ENCODE assay signal across 11 cellular contexts in the genomic region with DNA sequence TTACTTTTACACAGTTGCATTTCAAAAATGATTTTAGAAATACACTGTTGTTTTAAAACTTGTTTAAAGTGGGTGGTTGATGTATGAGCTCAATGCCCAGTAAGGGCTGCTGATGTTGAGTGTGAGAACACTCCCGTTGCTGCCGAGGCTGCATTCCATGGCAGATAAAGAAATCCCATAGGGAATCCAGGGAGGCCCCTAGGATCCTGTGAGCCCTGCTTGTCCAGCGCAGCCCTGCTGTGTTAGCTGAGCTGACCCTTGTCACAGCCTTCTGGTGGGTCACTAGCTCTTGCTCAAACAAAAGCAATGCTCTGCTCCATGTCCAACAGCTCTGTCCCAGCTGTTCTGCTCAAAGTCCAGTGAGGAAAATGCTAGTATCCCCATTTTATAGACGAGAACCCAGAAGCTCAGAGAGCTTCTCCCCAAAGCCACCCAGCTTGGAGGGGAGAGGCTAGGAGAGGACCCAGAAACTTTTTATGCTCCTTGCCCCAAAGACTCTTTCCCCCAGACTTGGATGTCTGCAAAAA. TPM values are rescaled to one million over a fixed set of nuclear protein-coding genes. Genes with fewer than 3 reads are reported as not detected.
DNase-seq lines count a peak whose midpoint lies in the region; ATAC-seq and TF ChIP-seq lines count a peak whose summit lies in the region.
"Had no signal": no experiment of that assay in that cellular context is flagged by ENCODE, and none has a peak within 500 bp of the region (broad histone marks: within the 10 kb centered on the region; RNA-seq: fewer than 3 reads in every experiment).

No MANE protein-coding gene starts in this region.

- no peak overlapping the region for H3K14ac ChIP-seq in neuronal stem cell (ENCODE audit: low read length)

- no peak overlapping the region for H4K8ac ChIP-seq in neuronal stem cell (ENCODE audit: low read depth, low read length)

- TF ChIP-seq CTCF in foreskin fibroblast (IDR thresholded peaks at IDR 0.05; ENCODE audit: low read depth, low read length) = no peak

- no CpG with 5 or more reads among the region's 4 CpGs for WGBS in neuronal stem cell (ENCODE audit: extremely low coverage in 2 of 2, insufficient read length in 2 of 2, insufficient replicate concordance in 1 of 2), 2 donors

- H2BK15ac ChIP-seq in neuronal stem cell (ENCODE audit: low read length) = no peak overlapping the region

- DNase-seq in SJCRH30 (peak; percentile 21 to 42), foreskin fibroblast (peak in 1 of 2 donors; percentile 79), neuronal stem cell (ENCODE audit: low spot score) (no peak), NCI-H146 (lab: John Stamatoyannopoulos, UW) (no peak), cerebellar nuclear complex (lab: John Stamatoyannopoulos, UW) (no peak)
- DNase-seq in stimulated activated CD4-positive, alpha-beta T cell treated with anti-CD3 and anti-CD28 coated beads, Interleukin-15, amount 100 ng/mL, for 24 hours = no peak
- DNase-seq: caudate nucleus; Kasumi-1; stimulated activated naive CD4-positive, alpha-beta T cell treated with Interleukin-2 at 50 U/mL for 16 hours had no signal

- H3K27me3 ChIP-seq in BLaER1 treated with 17β-estradiol and CSF1 and Interleukin-3, amounts not matched to agents 10 nM and 100 nM = peaks cover 0 to 6% (median 0%) of the 10 kb centered on the region in 11 experiments; a peak in 3 of 22 replicates
- H3K27me3 ChIP-seq in SJCRH30 = no peaks in the 10 kb centered on the region
- H3K27me3 ChIP-seq in neuronal stem cell (ENCODE audit: control insufficient read depth in 3 of 3, insufficient read depth in 3 of 3, low read depth in 1 of 3, low read length in 3 of 3) = peaks cover 0 to 11% (median 0%) of the 10 kb centered on the region in 3 experiments

- H2BK5ac ChIP-seq in neuronal stem cell (ENCODE audit: low read length) = no peak overlapping the region

- no peak overlapping the region for H3K27ac ChIP-seq in BLaER1 treated with 17β-estradiol and CSF1 and Interleukin-3, amounts not matched to agents 10 nM and 100 nM
- H3K27ac ChIP-seq in SJCRH30 (peak overlapping the region; percentile 65; the same call in 1 of the 2 replicates), neuronal stem cell (replicated peaks; ENCODE audit: low read length) (peak overlapping the region; percentile 70)

- no peak overlapping the region for H4K91ac ChIP-seq in neuronal stem cell (ENCODE audit: low read depth, low read length, poor library complexity)

- H3K4me2 ChIP-seq in BLaER1 treated with 17β-estradiol and CSF1 and Interleukin-3, amounts not matched to agents 10 nM and 100 nM = peak overlapping the region in 8 of 11 experiments; percentile 78 to 93 (median 84); a peak in 16 of 22 replicates
- H3K4me2 ChIP-seq in neuronal stem cell (ENCODE audit: insufficient read depth, low read length, poor library complexity, severe bottlenecking) = no peak overlapping the region

- no peaks in the 10 kb centered on the region for H4K20me1 ChIP-seq in BLaER1 treated with 17β-estradiol and CSF1 and Interleukin-3, amounts not matched to agents 10 nM and 100 nM

- H3K9me3 ChIP-seq in BLaER1 treated with 17β-estradiol and CSF1 and Interleukin-3, amounts not matched to agents 10 nM and 100 nM (replicated peaks in 1 of 11) = peaks cover 5 to 12% (median 9%) of the 10 kb centered on the region in 11 experiments
- H3K9me3 ChIP-seq in SJCRH30 (replicated peaks) (no peaks in the 10 kb centered on the region), neuronal stem cell (replicated peaks in 1 of 2; ENCODE audit: control insufficient read depth in 2 of 2, insufficient read depth in 1 of 2, low read depth in 1 of 2, low read length in 2 of 2) (no peaks in the 10 kb centered on the region)

- H2BK12ac ChIP-seq in neuronal stem cell (ENCODE audit: low read length) = no peak overlapping the region

- H2AFZ ChIP-seq in neuronal stem cell (ENCODE audit: low read length) = no peak overlapping the region

- ATAC-seq in GM21526 (IDR thresholded peaks at IDR 0.05; ENCODE audit: low FRiP score, unreplicated experiment) = no peak

- H3K4me3 ChIP-seq in BLaER1 treated with 17β-estradiol and CSF1 and Interleukin-3, amounts not matched to agents 10 nM and 100 nM = no peak overlapping the region
- H3K4me3 ChIP-seq in SJCRH30 (no peak overlapping the region), foreskin fibroblast (ENCODE audit: low read depth in 1 of 2, low read length in 2 of 2) (peak overlapping the region; percentile 31 to 42), neuronal stem cell (ENCODE audit: low read length in 2 of 2) (no peak overlapping the region)

- peaks cover 23 to 45% (median 31%) of the 10 kb centered on the region in 10 experiments for H3K4me1 ChIP-seq in BLaER1 treated with 17β-estradiol and CSF1 and Interleukin-3, amounts not matched to agents 10 nM and 100 nM
- H3K4me1 ChIP-seq in SJCRH30 = peaks cover 20% of the 10 kb centered on the region
- peaks cover 11 to 15% of the 10 kb centered on the region in 2 donors for H3K4me1 ChIP-seq in neuronal stem cell (ENCODE audit: control insufficient read depth in 2 of 2, insufficient read depth in 1 of 2, low read depth in 1 of 2, low read length in 2 of 2)

- no peak overlapping the region for H2AK5ac ChIP-seq in neuronal stem cell (ENCODE audit: low read depth, low read length)

- no peak overlapping the region for H3K4ac ChIP-seq in neuronal stem cell (ENCODE audit: low read length)

- H3K18ac ChIP-seq in neuronal stem cell (ENCODE audit: low read length) = no peak overlapping the region

- H3K23ac ChIP-seq in neuronal stem cell (ENCODE audit: low read depth, low read length, poor library complexity) = no peak overlapping the region

- H3K79me1 ChIP-seq in neuronal stem cell (ENCODE audit: low read depth, low read length) = no peaks in the 10 kb centered on the region

- no peak overlapping the region for H2BK120ac ChIP-seq in neuronal stem cell (ENCODE audit: low read depth, low read length)

- no peak overlapping the region for H3K9ac ChIP-seq in BLaER1 treated with 17β-estradiol and CSF1 and Interleukin-3, amounts not matched to agents 10 nM and 100 nM
- H3K9ac ChIP-seq in neuronal stem cell (ENCODE audit: low read depth, low read length, poor library complexity) = no peak overlapping the region

- no peaks in the 10 kb centered on the region for H3K36me3 ChIP-seq in BLaER1 treated with 17β-estradiol and CSF1 and Interleukin-3, amounts not matched to agents 10 nM and 100 nM
- no peaks in the 10 kb centered on the region for H3K36me3 ChIP-seq in SJCRH30
- no peaks in the 10 kb centered on the region for H3K36me3 ChIP-seq in neuronal stem cell (replicated peaks in 1 of 2; ENCODE audit: control insufficient read depth in 2 of 2, insufficient read depth in 2 of 2, low read length in 2 of 2)

RNA-seq across cellular contexts. Expression of gene COL1A1, which starts 18.6 kb away (rescaled TPM):
- 4.2 and 4.4 TPM in 2 replicates for total RNA-seq in SJCRH30 (2014; rRNA removed; shearing (Covaris generic))
- 17.9 TPM for polyA plus RNA-seq in neuronal stem cell (2013, experiment 1 of 2)
- polyA plus RNA-seq in neuronal stem cell (2013, experiment 2 of 2) = 18.4 TPM

RNA-seq across cellular contexts. Expression of gene SGCA, which starts 54.2 kb away (rescaled TPM):
- 43.2 and 43.4 TPM in 2 replicates for total RNA-seq in SJCRH30 (2014; rRNA removed; shearing (Covaris generic))
- polyA plus RNA-seq in neuronal stem cell (2013, experiment 1 of 2) = 0.57 TPM
- 0.35 TPM for polyA plus RNA-seq in neuronal stem cell (2013, experiment 2 of 2)

RNA-seq across cellular contexts. Expression of gene TMEM92, which starts 54.3 kb away (rescaled TPM):
- not detected in 2 replicates for total RNA-seq in SJCRH30 (2014; rRNA removed; shearing (Covaris generic))
- polyA plus RNA-seq in neuronal stem cell (2013, experiment 1 of 2) = 5.0 TPM
- 5.5 TPM for polyA plus RNA-seq in neuronal stem cell (2013, experiment 2 of 2)

Comparison
In these comparisons a context has a peak if more than half of its experiments do, and no peak if none do; other contexts are left out.
1. H3K27ac ChIP-seq: peak in SJCRH30 (single experiment) and neuronal stem cell (single experiment); none in BLaER1 treated with 17β-estradiol and CSF1 and Interleukin-3, amounts not matched to agents 10 nM and 100 nM (0 of 11).
2. H3K4me3 ChIP-seq: peak in foreskin fibroblast (2 of 2); none in BLaER1 treated with 17β-estradiol and CSF1 and Interleukin-3, amounts not matched to agents 10 nM and 100 nM (0 of 10), SJCRH30 (single experiment) and neuronal stem cell (0 of 2).
3. DNase-seq: peak in SJCRH30 (2 of 2); none in neuronal stem cell (single experiment), stimulated activated CD4-positive, alpha-beta T cell treated with anti-CD3 and anti-CD28 coated beads, Interleukin-15, amount 100 ng/mL, for 24 hours (single experiment), NCI-H146 (single experiment) and cerebellar nuclear complex (0 of 2).